In genomic region chr6:154408906-154409500, GRCh38 we compare ENCODE assay signal across 9 cellular contexts. TPM values are rescaled to one million over a fixed set of nuclear protein-coding genes. Genes with fewer than 3 reads are reported as not detected.
DNase-seq lines count a peak whose midpoint lies in the region; ATAC-seq and TF ChIP-seq lines count a peak whose summit lies in the region.
"Had no signal": no experiment of that assay in that cellular context is flagged by ENCODE, and none has a peak within 500 bp of the region (broad histone marks: within the 10 kb centered on the region; RNA-seq: fewer than 3 reads in every experiment).

No MANE protein-coding gene starts in this region.

- DNase-seq in GM10266 (ENCODE audit: extremely low spot score) = no peak
- DNase-seq in NCI-H2227 treated with DMSO at 0.1 percent for 48 hours (lab: John Stamatoyannopoulos, UW) = peak; percentile 4
- no peak for DNase-seq in epithelial cell of proximal tubule (ENCODE audit: low read depth)
- DNase-seq in neural crest cell (ENCODE audit: low read depth, low spot score) = no peak
- DNase-seq in activated CD8-positive, alpha-beta memory T cell treated with anti-CD3 and anti-CD28 coated beads, Interleukin-2, amount 50 U/mL, for 4 hours = no peak
- no peak for DNase-seq in mucosa of gallbladder (ENCODE audit: low spot score)
- DNase-seq in RKO (ENCODE audit: low spot score) = no peak
- DNase-seq: small intestine had no signal

- no peak overlapping the region for H3K4me3 ChIP-seq in epithelial cell of proximal tubule (ENCODE audit: low read depth, low read length)

- no peak overlapping the region for H3K4me3 Mint-ChIP-seq in neural crest cell

- TF ChIP-seq POLR2A in GM18505 (IDR thresholded peaks at IDR 0.05; ENCODE audit: borderline replicate concordance, extremely low read depth, insufficient read depth, insufficient read length) = no peak

- peaks cover 14% of the 10 kb centered on the region for H3K4me1 Mint-ChIP-seq in neural crest cell

- peak; percentile 23 for TF ChIP-seq CTCF in GM10266 (IDR thresholded peaks at IDR 0.05; ENCODE audit: control insufficient read depth, insufficient read depth, low read depth, missing control alignments)
- peak; percentile 49 for TF ChIP-seq CTCF in epithelial cell of proximal tubule (conservative IDR thresholded peaks at IDR 0.05; ENCODE audit: low read depth, low read length)
- TF ChIP-seq CTCF in neural crest cell (conservative IDR thresholded peaks at IDR 0.05) = peak; percentile 41

- H3K27ac Mint-ChIP-seq in neural crest cell (ENCODE audit: unreplicated experiment) = no peak overlapping the region

- H3K36me3 Mint-ChIP-seq in neural crest cell (ENCODE audit: low read depth) = peaks cover 22% of the 10 kb centered on the region

- H3K9me3 Mint-ChIP-seq in neural crest cell = no peaks in the 10 kb centered on the region

- no peak for ATAC-seq in GM18505 (IDR thresholded peaks at IDR 0.05; ENCODE audit: unreplicated experiment)

- H3K27me3 Mint-ChIP-seq in neural crest cell (ENCODE audit: low read depth) = no peaks in the 10 kb centered on the region

RNA-seq across cellular contexts. Expression of gene IPCEF1, which starts 52.4 kb away (rescaled TPM):
- total RNA-seq in epithelial cell of proximal tubule = 0.36 and 0.63 TPM in 2 replicates
- total RNA-seq in neural crest cell = 0.28 and 0.52 TPM in 2 replicates
- total RNA-seq in mucosa of gallbladder = 3.3 TPM
